In genomic region chr15:76912430-76912829, GRCh38 we compare ENCODE assay signal across 26 cellular contexts.
"Had no signal": no experiment of that assay in that cellular context is flagged by ENCODE, and none has a peak within 500 bp of the region (broad histone marks: within the 10 kb centered on the region; RNA-seq: fewer than 3 reads in every experiment).

No MANE protein-coding gene starts in this region.

- H3K4me3 Mint-ChIP-seq: activated B cell treated with CpG ODN at 0.5 μM for 24 hours; activated CD4-positive, alpha-beta memory T cell treated with anti-CD3 and anti-CD28 coated beads for 36 hours; activated CD4-positive, alpha-beta T cell treated with anti-CD3 and anti-CD28 coated beads, Interleukin-2, amount 10 ng/mL, durations not matched to agents 24 days and 14 days; activated T-cell treated with anti-CD3 and anti-CD28 coated beads, Interleukin-2, amount 50 U/mL, for 4 hours; brain; T-helper 17 cell had no signal

- H3K27ac ChIP-seq: cardiac muscle cell, PC-9, SJSA1 had no signal

- H3K36me3 Mint-ChIP-seq: activated CD4-positive, alpha-beta memory T cell treated with anti-CD3 and anti-CD28 coated beads for 36 hours; activated naive CD4-positive, alpha-beta T cell treated with anti-CD3 and anti-CD28 coated beads, Interleukin-2, amount 50 U/mL, for 72 hours; brain had no signal

- H3K36me3 ChIP-seq: cardiac muscle cell, SJSA1 had no signal

- H3K4me3 ChIP-seq: cardiac muscle cell, K562, PC-9, SJSA1 had no signal

- DNase-seq: activated B cell treated with CpG ODN at 0.5 μM for 24 hours; activated CD4-positive, alpha-beta memory T cell treated with anti-CD3 and anti-CD28 coated beads for 36 hours; activated CD4-positive, alpha-beta T cell treated with anti-CD3 and anti-CD28 coated beads for 1 hour; activated CD4-positive, alpha-beta T cell treated with anti-CD3 and anti-CD28 coated beads, Interleukin-2, amount 10 ng/mL, durations not matched to agents 24 days and 14 days; activated CD8-positive, alpha-beta memory T cell treated with anti-CD3 and anti-CD28 coated beads for 24 hours; activated effector memory CD4-positive, alpha-beta T cell treated with anti-CD3 and anti-CD28 coated beads, Interleukin-2, amount 50 U/mL, for 16 hours; activated naive CD4-positive, alpha-beta T cell treated with Interleukin-2 at 50 U/mL for 16 hours; activated T-cell treated with anti-CD3 and anti-CD28 coated beads, Interleukin-2, amount 50 U/mL, for 4 hours; amygdala; Karpas-422; NCI-H1048; NCI-H146; NCI-H187 treated with DMSO at 0.1 percent for 48 hours; NCI-H2081 treated with DMSO at 0.1 percent for 48 hours; NCI-H446; NCI-H524; T-helper 17 cell; T-helper 9 cell had no signal

- H2AFZ ChIP-seq: PC-9 had no signal

- H3K9me3 ChIP-seq: SJSA1 had no signal

- ATAC-seq: activated naive CD4-positive, alpha-beta T cell treated with anti-CD3 and anti-CD28 coated beads, Interleukin-2, amount 50 U/mL, for 72 hours; activated T-cell treated with anti-CD3 and anti-CD28 coated beads, Interleukin-2, amount 50 U/mL, for 4 hours; K562; Right ventricle myocardium inferior; SK-N-SH treated with all-trans-retinoic acid at 6 μM for 48 hours; T-helper 17 cell had no signal

- H3K9me3 Mint-ChIP-seq: activated B cell treated with CpG ODN at 0.5 μM for 24 hours; activated CD4-positive, alpha-beta memory T cell treated with anti-CD3 and anti-CD28 coated beads for 36 hours; activated CD4-positive, alpha-beta T cell treated with anti-CD3 and anti-CD28 coated beads, Interleukin-2, amount 10 ng/mL, durations not matched to agents 24 days and 14 days; activated naive CD4-positive, alpha-beta T cell treated with anti-CD3 and anti-CD28 coated beads, Interleukin-2, amount 50 U/mL, for 72 hours; activated T-cell treated with anti-CD3 and anti-CD28 coated beads, Interleukin-2, amount 50 U/mL, for 4 hours; brain had no signal

- H3K4me1 ChIP-seq: SJSA1 had no signal

- H3K4me2 ChIP-seq: PC-9 had no signal

- H3K4me1 Mint-ChIP-seq: activated CD4-positive, alpha-beta T cell treated with anti-CD3 and anti-CD28 coated beads, Interleukin-2, amount 10 ng/mL, durations not matched to agents 24 days and 14 days; brain had no signal

- H3K27ac Mint-ChIP-seq: activated B cell treated with CpG ODN at 0.5 μM for 24 hours; activated CD4-positive, alpha-beta memory T cell treated with anti-CD3 and anti-CD28 coated beads for 36 hours; activated CD4-positive, alpha-beta T cell treated with anti-CD3 and anti-CD28 coated beads, Interleukin-2, amount 10 ng/mL, durations not matched to agents 24 days and 14 days; activated naive CD4-positive, alpha-beta T cell treated with anti-CD3 and anti-CD28 coated beads, Interleukin-2, amount 50 U/mL, for 72 hours; brain; T-helper 17 cell had no signal
